9 cellular contexts compared by ENCODE assay signal in genomic region chr7:87877641-87878040, GRCh38. TPM values are rescaled to one million over a fixed set of nuclear protein-coding genes. Genes with fewer than 3 reads are reported as not detected.
DNase-seq lines count a peak whose midpoint lies in the region; ATAC-seq, FAIRE-seq and TF ChIP-seq lines count a peak whose summit lies in the region.
"Had no signal": no experiment of that assay in that cellular context is flagged by ENCODE, and none has a peak within 500 bp of the region (broad histone marks: within the 10 kb centered on the region; RNA-seq: fewer than 3 reads in every experiment).

No MANE protein-coding gene starts in this region.

- peaks cover 12% of the 10 kb centered on the region for H3K4me1 Mint-ChIP-seq in glutamatergic neuron (ENCODE audit: low read depth, unreplicated experiment)

- no peak for DNase-seq in HCT116 (ENCODE audit: low read depth, low spot score)
- no peak for DNase-seq in glutamatergic neuron
- DNase-seq in small intestine, result peak; percentile 4
- DNase-seq in NCI-H1105 treated with DMSO at 0.1 percent for 48 hours (lab: John Stamatoyannopoulos, UW), result no peak
- DNase-seq in UCSD-AML1 (lab: John Stamatoyannopoulos, UW; ENCODE audit: unreplicated experiment), result no peak
- no peak for DNase-seq in cerebellar cortex (ENCODE audit: low spot score)
- DNase-seq: activated gamma-delta T cell had no signal

- BruUV-seq in HCT116 (replicated peaks; lab: Mats Ljungman, UMichigan), result no TSS peak

- ATAC-seq in HCT116, result no peak
- no peak for ATAC-seq in HG02759 (IDR thresholded peaks at IDR 0.05; ENCODE audit: unreplicated experiment)

- peaks cover 5% of the 10 kb centered on the region for H3K9me3 Mint-ChIP-seq in glutamatergic neuron (ENCODE audit: unreplicated experiment)

- H4K20me1 ChIP-seq in HCT116 (ENCODE audit: insufficient read depth), result peaks cover 4% of the 10 kb centered on the region; the same call in 1 of the 2 replicates

- H3K27ac ChIP-seq in HCT116 (ENCODE audit: low read depth, low read length), result peak overlapping the region; percentile 96; the same call in 1 of the 2 replicates
- H3K27ac ChIP-seq in VCaP, result peak overlapping the region; percentile 97
- H3K27ac ChIP-seq in small intestine (ENCODE audit: low read depth in 1 of 2, low read length in 1 of 2), result no peak overlapping the region

- POLR2A ChIA-PET in HCT116 (lab: Charles Lee), result no interaction called here

- intact Hi-C loops in HCT116 (cut with micrococcal nuclease), result no loop called here

- WGBS in small intestine, 3 donors, result 5 to 8% (median 8%) methylated on average over 5 of the region's 5 CpGs

- peaks cover 2 to 33% of the 10 kb centered on the region in 2 experiments; a peak in 3 of 4 replicates for H3K36me3 ChIP-seq in HCT116 (ENCODE audit: control insufficient read depth in 1 of 2, insufficient read depth in 2 of 2, low read length in 2 of 2)
- H3K36me3 ChIP-seq in small intestine (ENCODE audit: control insufficient read depth in 2 of 2, insufficient read depth in 2 of 2, low read length in 2 of 2), result no peaks in the 10 kb centered on the region

- no peak for TF ChIP-seq RAD21 in HCT116 (IDR thresholded peaks at IDR 0.05; ENCODE audit: low read depth)

- no peaks in the 10 kb centered on the region for H3K36me3 Mint-ChIP-seq in glutamatergic neuron (ENCODE audit: unreplicated experiment)

- RAD21 ChIA-PET in HCT116 (lab: Charles Lee; ENCODE audit: low non-redundant PET in 1 of 2, low total read pairs in 2 of 2, uncharacterized antibody in 2 of 2, unreplicated experiment in 2 of 2), result no interaction called here

- CTCF ChIA-PET in HCT116 (lab: Charles Lee), result no interaction called here

- TF ChIP-seq CTCF in HCT116 (IDR thresholded peaks at IDR 0.05 in 2 of 3, conservative IDR thresholded peaks at IDR 0.05 in 1 of 3; ENCODE audit: borderline replicate concordance in 1 of 3, insufficient read depth in 1 of 3, low read depth in 2 of 3, low read length in 2 of 3), result no peak
- no peak for TF ChIP-seq CTCF in VCaP (conservative IDR thresholded peaks at IDR 0.05)
- no peak for TF ChIP-seq CTCF in glutamatergic neuron (IDR thresholded peaks at IDR 0.05; ENCODE audit: partially characterized antibody, unreplicated experiment)

- H3K27me3 ChIP-seq in HCT116 (ENCODE audit: insufficient read depth, low read length) (no peaks in the 10 kb centered on the region), small intestine (ENCODE audit: control insufficient read depth in 2 of 2, insufficient read depth in 2 of 2, low read length in 2 of 2) (no peaks in the 10 kb centered on the region)

- peaks cover 93% of the 10 kb centered on the region for H3K79me2 ChIP-seq in HCT116 (ENCODE audit: insufficient read depth, low read length)

- H3K4me2 ChIP-seq in HCT116 (ENCODE audit: low read length), result peak overlapping the region; percentile 85

- peak overlapping the region; percentile 75 to 80 for H3K4me3 ChIP-seq in HCT116 (replicated peaks in 1 of 2; ENCODE audit: low read depth in 1 of 2, low read length in 2 of 2)
- peak overlapping the region in 1 of 2 donors; percentile 97 for H3K4me3 ChIP-seq in small intestine (ENCODE audit: low read depth in 1 of 2, low read length in 2 of 2)

- H3K9ac ChIP-seq in HCT116 (ENCODE audit: low read length), result peak overlapping the region; percentile 88

- peak overlapping the region; percentile 96 for H3K4me3 Mint-ChIP-seq in glutamatergic neuron (ENCODE audit: unreplicated experiment)

- peaks cover 3 to 18% of the 10 kb centered on the region in 2 experiments; a peak in 3 of 4 replicates for H3K4me1 ChIP-seq in HCT116 (ENCODE audit: control insufficient read depth in 1 of 2, insufficient read depth in 2 of 2, low read length in 2 of 2)
- peaks cover 0 to 3% of the 10 kb centered on the region in 2 donors for H3K4me1 ChIP-seq in small intestine (ENCODE audit: control insufficient read depth in 2 of 2, insufficient read depth in 1 of 2, low read depth in 1 of 2, low read length in 1 of 2)

- no peak for FAIRE-seq in small intestine (lab: Jason Lieb, UNC)

- H3K27ac Mint-ChIP-seq in glutamatergic neuron (ENCODE audit: unreplicated experiment), result peak overlapping the region; percentile 93

- TF ChIP-seq POLR2A in HCT116 (IDR thresholded peaks at IDR 0.05; ENCODE audit: borderline replicate concordance, extremely low read depth, insufficient read depth, insufficient read length), result no peak

- no peak overlapping the region for H2AFZ ChIP-seq in HCT116 (ENCODE audit: low read depth, low read length, poor library complexity, severe bottlenecking)

- H3K9me3 ChIP-seq in HCT116 (ENCODE audit: control insufficient read depth in 1 of 2, insufficient read depth in 1 of 2, low read depth in 1 of 2, low read length in 2 of 2) (no peaks in the 10 kb centered on the region), small intestine (ENCODE audit: control insufficient read depth, low read depth) (no peaks in the 10 kb centered on the region)

- no peaks in the 10 kb centered on the region for H3K9me2 ChIP-seq in HCT116 (ENCODE audit: insufficient read depth)

- peaks cover 2% of the 10 kb centered on the region for H3K27me3 Mint-ChIP-seq in glutamatergic neuron (ENCODE audit: unreplicated experiment)

TF ChIP-seq in HCT116, 20 proteins besides CTCF, POLR2A, EP300 and RAD21:
- TF ChIP-seq ZBTB33 (IDR thresholded peaks at IDR 0.05; ENCODE audit: extremely low read depth, insufficient replicate concordance, low read length) (no peak), EZH2phosphoT487 (IDR thresholded peaks at IDR 0.05; ENCODE audit: borderline replicate concordance) (no peak), CBX3 (IDR thresholded peaks at IDR 0.05; ENCODE audit: low read depth) (no peak)

RNA-seq across cellular contexts. Expression of gene DBF4, which starts 1.3 kb away (rescaled TPM):
- total RNA-seq in HCT116 (2021; ENCODE audit: unreplicated experiment) (62.2 TPM), glutamatergic neuron (ENCODE audit: unreplicated experiment) (23.7 TPM)
- polyA plus RNA-seq in HCT116 (2012), result 11.4 and 17.8 TPM in 2 replicates
- polyA plus RNA-seq in small intestine, result 10 to 100 TPM in 1 of 3 donors, 1 to 10 TPM in 2; 2.0 to 12.7 (median 4.9) TPM

RNA-seq across cellular contexts. Expression of gene SLC25A40, which starts 1.5 kb away (rescaled TPM):
- total RNA-seq in HCT116 (2021; ENCODE audit: unreplicated experiment) (32.4 TPM), glutamatergic neuron (ENCODE audit: unreplicated experiment) (13.5 TPM)
- polyA plus RNA-seq in HCT116 (2012), result 6.2 and 8.3 TPM in 2 replicates
- polyA plus RNA-seq in small intestine, result 1 to 10 TPM; 5.1 to 6.1 (median 5.1) TPM

RNA-seq across cellular contexts. Expression of gene ADAM22, which starts 56.4 kb away (rescaled TPM):
- 10.0 TPM for total RNA-seq in HCT116 (2021; ENCODE audit: unreplicated experiment)
- 2.8 and 4.5 TPM in 2 replicates for polyA plus RNA-seq in HCT116 (2012)
- 91.9 TPM for total RNA-seq in glutamatergic neuron (ENCODE audit: unreplicated experiment)
- under 1 TPM in 1 of 3 donors, not detected in 2; 0.94 TPM for polyA plus RNA-seq in small intestine

Comparison
In these comparisons a context has a peak if more than half of its experiments do, and no peak if none do; other contexts are left out.
1. H3K27ac ChIP-seq: peak in HCT116 (single experiment) and VCaP (single experiment); none in small intestine (0 of 2).